ENCODE assay signal across 14 cellular contexts in the genomic region with DNA sequence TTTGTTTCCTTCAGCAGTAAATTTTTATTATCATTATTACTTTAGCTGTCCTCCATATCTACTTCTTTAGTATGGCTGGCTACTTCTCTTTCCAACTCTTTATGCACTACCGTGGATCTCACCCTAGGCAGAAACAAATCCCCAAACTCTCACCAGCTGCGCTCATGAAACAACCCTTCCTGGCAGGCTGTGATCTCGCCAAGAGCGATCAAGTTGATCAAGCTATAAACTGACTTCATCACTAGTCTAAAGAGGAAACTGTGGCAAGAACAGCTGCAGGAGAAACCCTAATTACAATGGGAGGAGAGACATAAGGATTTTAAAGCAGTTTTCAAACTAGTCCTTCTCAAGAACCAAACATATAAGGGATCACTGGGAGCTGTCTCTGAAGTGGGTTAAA.
"Had no signal": no experiment of that assay in that cellular context is flagged by ENCODE, and none has a peak within 500 bp of the region (broad histone marks: within the 10 kb centered on the region; RNA-seq: fewer than 3 reads in every experiment).

No MANE protein-coding gene starts in this region.

- ATAC-seq: activated CD8-positive, alpha-beta T cell treated with anti-CD3 and anti-CD28 coated beads for 36 hours; foreskin keratinocyte; heart left ventricle had no signal

- H3K4me3 ChIP-seq: coronary artery, heart left ventricle, left ventricle myocardium inferior, stomach, thyroid gland had no signal

- H3K36me3 ChIP-seq: heart left ventricle, left ventricle myocardium inferior, stomach, thyroid gland had no signal

- H3K9ac ChIP-seq: parathyroid adenoma had no signal

- H3K27ac ChIP-seq: coronary artery, foreskin keratinocyte, heart left ventricle, left ventricle myocardium inferior, parathyroid adenoma, stomach, thyroid gland, VCaP had no signal

- DNase-seq: activated CD8-positive, alpha-beta memory T cell treated with anti-CD3 and anti-CD28 coated beads, Interleukin-2, amount 50 U/mL, for 4 hours; activated CD8-positive, alpha-beta T cell treated with anti-CD3 and anti-CD28 coated beads for 36 hours; activated naive CD4-positive, alpha-beta T cell treated with Interleukin-2 at 50 U/mL for 16 hours; effector CD4-positive, alpha-beta T cell; foreskin keratinocyte; heart left ventricle; left ventricle myocardium inferior; stimulated activated CD4-positive, alpha-beta T cell treated with anti-CD3 and anti-CD28 coated beads, Interleukin-4, amount 100 ng/mL, for 4 hours; stomach; T1000; thyroid gland had no signal

- H3K27me3 ChIP-seq: foreskin keratinocyte, stomach, thyroid gland had no signal

- H3K4me1 ChIP-seq: left ventricle myocardium inferior, stomach, thyroid gland had no signal

- H3K9me3 ChIP-seq: heart left ventricle, left ventricle myocardium inferior, stomach, thyroid gland had no signal
